8 cellular contexts compared by ENCODE assay signal in the genomic region with DNA sequence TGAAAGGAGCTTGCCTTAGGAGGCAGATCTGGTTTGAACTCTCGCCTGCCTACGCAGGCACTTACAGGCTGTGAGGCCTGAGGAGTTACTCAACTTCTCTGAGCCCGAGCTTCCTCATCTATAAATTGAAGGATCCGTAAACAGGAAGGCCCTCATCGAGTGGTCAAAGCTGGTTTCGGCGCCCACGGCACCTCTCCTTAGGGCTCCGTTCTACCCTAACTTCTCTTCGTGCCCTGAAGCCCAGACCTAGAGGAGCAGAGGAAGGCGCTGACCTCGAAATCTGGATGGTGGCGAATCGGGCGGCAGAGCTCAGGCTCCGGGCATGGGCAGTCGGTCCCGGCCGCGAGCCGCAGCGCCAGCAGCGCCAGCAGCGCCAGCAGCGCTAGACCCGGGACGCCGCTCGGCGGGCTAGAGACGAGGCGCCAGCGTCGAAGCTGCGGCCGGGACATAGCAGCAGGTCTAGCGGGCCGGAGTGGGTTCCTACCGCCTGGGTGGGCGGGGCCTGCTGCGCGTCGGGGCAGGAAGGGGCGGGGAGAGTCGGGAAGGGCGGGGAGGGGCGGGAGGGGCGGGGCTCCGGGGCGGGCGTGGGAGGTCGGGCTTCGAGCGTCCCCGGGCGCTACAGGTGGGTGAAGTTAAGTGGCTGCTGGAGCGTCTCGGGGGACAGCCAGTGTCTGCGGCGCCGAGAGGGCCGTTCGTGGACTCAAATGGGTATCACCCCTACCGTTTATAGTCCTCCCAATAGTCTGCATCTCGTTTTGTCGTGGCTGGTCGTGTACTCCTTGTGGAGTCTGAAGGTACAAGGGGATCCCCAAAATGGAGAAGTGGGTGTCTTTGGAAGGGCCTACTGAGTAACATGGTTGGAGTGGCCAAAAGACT.
DNase-seq lines count a peak whose midpoint lies in the region; ATAC-seq lines count a peak whose summit lies in the region.

A gene with protein sequence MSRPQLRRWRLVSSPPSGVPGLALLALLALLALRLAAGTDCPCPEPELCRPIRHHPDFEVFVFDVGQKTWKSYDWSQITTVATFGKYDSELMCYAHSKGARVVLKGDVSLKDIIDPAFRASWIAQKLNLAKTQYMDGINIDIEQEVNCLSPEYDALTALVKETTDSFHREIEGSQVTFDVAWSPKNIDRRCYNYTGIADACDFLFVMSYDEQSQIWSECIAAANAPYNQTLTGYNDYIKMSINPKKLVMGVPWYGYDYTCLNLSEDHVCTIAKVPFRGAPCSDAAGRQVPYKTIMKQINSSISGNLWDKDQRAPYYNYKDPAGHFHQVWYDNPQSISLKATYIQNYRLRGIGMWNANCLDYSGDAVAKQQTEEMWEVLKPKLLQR (minus strand): TSS at position 474 of the 876 bp plus-strand sequence. CDS start 25 bp downstream, at position 449.

- DNase-seq in AG08395 (ENCODE audit: low spot score) (peak; percentile 98), NCI-H2227 treated with DMSO at 0.1 percent for 48 hours (lab: John Stamatoyannopoulos, UW) (peak; percentile 76), inferior parietal cortex (ENCODE audit: extremely low spot score) (peak; percentile 67)
- peak; percentile 74 to 82 (median 77) for DNase-seq in activated CD4-positive, CD25-positive, alpha-beta regulatory T cell (lab: John Stamatoyannopoulos, UW)
- DNase-seq in central memory CD4-positive, alpha-beta T cell = peak; percentile 79
- peak; percentile 66 to 76 for DNase-seq in stimulated activated CD4-positive, alpha-beta T cell treated with anti-CD3 and anti-CD28 coated beads, Interleukin-12 subunit alpha, Interleukin-12 subunit beta, amount 100 ng/mL, for 24 hours (ENCODE audit: low read depth in 2 of 2)

- ATAC-seq in GM18907 (IDR thresholded peaks at IDR 0.05; ENCODE audit: unreplicated experiment) = peak; percentile 92
- ATAC-seq in HG03139 (IDR thresholded peaks at IDR 0.05; ENCODE audit: unreplicated experiment) = peak; percentile 82

Comparison
In these comparisons a context has a peak if more than half of its experiments do, and no peak if none do; other contexts are left out.
1. Peak in every context shown above with its lines: DNase-seq and ATAC-seq.